ENCODE assay signal across 19 cellular contexts in genomic region chr1:36303650-36304360, GRCh38. TPM values are rescaled to one million over a fixed set of nuclear protein-coding genes. Genes with fewer than 3 reads are reported as not detected.
DNase-seq lines count a peak whose midpoint lies in the region; ATAC-seq and TF ChIP-seq lines count a peak whose summit lies in the region.
"Had no signal": no experiment of that assay in that cellular context is flagged by ENCODE, and none has a peak within 500 bp of the region (broad histone marks: within the 10 kb centered on the region; RNA-seq: fewer than 3 reads in every experiment).

No MANE protein-coding gene starts in this region.

- H3K9me3 ChIP-seq in WERI-Rb-1 (ENCODE audit: severe bottlenecking) (no peaks in the 10 kb centered on the region), PC-3 (ENCODE audit: low read length) (no peaks in the 10 kb centered on the region)
- H3K9me3 ChIP-seq: ascending aorta, SJCRH30, thyroid gland had no signal

- POLR2A ChIA-PET in PC-3 (lab: Charles Lee; ENCODE audit: unreplicated experiment): no interaction called here

- H3K36me3 Mint-ChIP-seq in activated T-cell treated with anti-CD3 and anti-CD28 coated beads, Interleukin-2, amount 50 U/mL, for 4 hours (ENCODE audit: insufficient read depth): peaks cover 32% of the 10 kb centered on the region
- peaks cover 55% of the 10 kb centered on the region for H3K36me3 Mint-ChIP-seq in effector memory CD8-positive, alpha-beta T cell (ENCODE audit: insufficient read depth)
- peaks cover 35 to 58% of the 10 kb centered on the region in 2 donors for H3K36me3 Mint-ChIP-seq in stimulated activated naive B cell treated with anti-CD40 and anti-IgM and Interleukin-4, amounts not matched to agents 10 μg/mL and 1 μg/mL and 100 μg/mL, for 72 hours

- CTCF ChIA-PET in PC-3 (lab: Charles Lee): interaction anchor here (0.6 kb wide), 1 partner anchor 747 kb away, joined by 4 read pairs; the partner anchor contains the start of gene KIAA0319L

- H3K4me3 ChIP-seq in WERI-Rb-1 (ENCODE audit: low read depth, low read length) (no peak overlapping the region), PC-3 (ENCODE audit: low read length) (no peak overlapping the region)
- H3K4me3 ChIP-seq: ascending aorta, SJCRH30, thyroid gland had no signal

- H4K20me1 ChIP-seq in PC-3 (ENCODE audit: low read length): 0 out of 2 replicates have a peak, but pooled peaks cover 4% of the 10 kb centered on the region

- H3K4me1 Mint-ChIP-seq in activated T-cell treated with anti-CD3 and anti-CD28 coated beads, Interleukin-2, amount 50 U/mL, for 4 hours (ENCODE audit: low read depth): peaks cover 52% of the 10 kb centered on the region
- peaks cover 9 to 12% of the 10 kb centered on the region in 2 donors for H3K4me1 Mint-ChIP-seq in effector memory CD8-positive, alpha-beta T cell (ENCODE audit: low read depth in 2 of 2)
- peaks cover 34 to 78% of the 10 kb centered on the region in 2 donors for H3K4me1 Mint-ChIP-seq in stimulated activated naive B cell treated with anti-CD40 and anti-IgM and Interleukin-4, amounts not matched to agents 10 μg/mL and 1 μg/mL and 100 μg/mL, for 72 hours

- no peaks in the 10 kb centered on the region for H3K27me3 Mint-ChIP-seq in activated T-cell treated with anti-CD3 and anti-CD28 coated beads, Interleukin-2, amount 50 U/mL, for 4 hours (ENCODE audit: low read depth)
- H3K27me3 Mint-ChIP-seq in effector memory CD8-positive, alpha-beta T cell: no peaks in the 10 kb centered on the region
- peaks cover 0 to 3% of the 10 kb centered on the region in 2 donors for H3K27me3 Mint-ChIP-seq in stimulated activated naive B cell treated with anti-CD40 and anti-IgM and Interleukin-4, amounts not matched to agents 10 μg/mL and 1 μg/mL and 100 μg/mL, for 72 hours
- H3K27me3 Mint-ChIP-seq: activated CD4-positive, alpha-beta T cell treated with anti-CD3 and anti-CD28 coated beads, Interleukin-2, amount 10 ng/mL, durations not matched to agents 7 days and 5 days; natural killer cell treated with Interleukin-12 subunit alpha and Interleukin-12 subunit beta and Interleukin-15 and Interleukin-18, amount 100 ng/mL, for 72 hours had no signal

- H3K9ac ChIP-seq in PC-3 (ENCODE audit: low read length): no peak overlapping the region

- peaks cover 11% of the 10 kb centered on the region for H3F3A ChIP-seq in PC-3 (ENCODE audit: low read length, unreplicated experiment)

- peak overlapping the region; percentile 50 to 72 for H3K27ac Mint-ChIP-seq in effector memory CD8-positive, alpha-beta T cell
- H3K27ac Mint-ChIP-seq in stimulated activated naive B cell treated with anti-CD40 and anti-IgM and Interleukin-4, amounts not matched to agents 10 μg/mL and 1 μg/mL and 100 μg/mL, for 72 hours: peak overlapping the region; percentile 90
- H3K27ac Mint-ChIP-seq: activated CD4-positive, alpha-beta T cell treated with anti-CD3 and anti-CD28 coated beads, Interleukin-2, amount 10 ng/mL, durations not matched to agents 7 days and 5 days; natural killer cell treated with Interleukin-12 subunit alpha and Interleukin-12 subunit beta and Interleukin-15 and Interleukin-18, amount 100 ng/mL, for 72 hours had no signal

- no peaks in the 10 kb centered on the region for H3K27me3 ChIP-seq in WERI-Rb-1 (ENCODE audit: insufficient read depth, low read depth, severe bottlenecking)
- H3K27me3 ChIP-seq in PC-3 (ENCODE audit: low read length): no peaks in the 10 kb centered on the region
- H3K27me3 ChIP-seq: ascending aorta, SJCRH30, thyroid gland had no signal

- peaks cover 40% of the 10 kb centered on the region for H3K4me1 ChIP-seq in PC-3 (ENCODE audit: insufficient read depth, low read length)
- H3K4me1 ChIP-seq: SJCRH30 had no signal

- H3K36me3 ChIP-seq in WERI-Rb-1 (peaks cover 53% of the 10 kb centered on the region), PC-3 (ENCODE audit: low read depth, low read length) (peaks cover 30% of the 10 kb centered on the region)

- no peak overlapping the region for H3K4me2 ChIP-seq in PC-3 (ENCODE audit: low read length)

- peaks cover 28% of the 10 kb centered on the region for H3K79me2 ChIP-seq in PC-3 (ENCODE audit: low read length)

- intact Hi-C loops in PC-3 (cut with micrococcal nuclease): no loop called here

- TF ChIP-seq CTCF in WERI-Rb-1 (IDR thresholded peaks at IDR 0.05; ENCODE audit: low read depth, low read length): no peak
- no peak for TF ChIP-seq CTCF in PC-3 (conservative IDR thresholded peaks at IDR 0.05; ENCODE audit: low read depth, low read length)

- H3K4me3 Mint-ChIP-seq in activated T-cell treated with anti-CD3 and anti-CD28 coated beads, Interleukin-2, amount 50 U/mL, for 4 hours: peak overlapping the region; percentile 43
- H3K4me3 Mint-ChIP-seq in effector memory CD8-positive, alpha-beta T cell: peak overlapping the region in 1 of 2 donors; percentile 32
- peak overlapping the region; percentile 63 to 67 for H3K4me3 Mint-ChIP-seq in stimulated activated naive B cell treated with anti-CD40 and anti-IgM and Interleukin-4, amounts not matched to agents 10 μg/mL and 1 μg/mL and 100 μg/mL, for 72 hours
- H3K4me3 Mint-ChIP-seq: activated CD4-positive, alpha-beta T cell treated with anti-CD3 and anti-CD28 coated beads, Interleukin-2, amount 10 ng/mL, durations not matched to agents 7 days and 5 days; natural killer cell treated with Interleukin-12 subunit alpha and Interleukin-12 subunit beta and Interleukin-15 and Interleukin-18, amount 100 ng/mL, for 72 hours had no signal

- H3K27ac ChIP-seq in WERI-Rb-1: peak overlapping the region; percentile 22; the same call in 1 of the 2 replicates
- H3K27ac ChIP-seq in PC-3 (ENCODE audit: low read length): no peak overlapping the region
- H3K27ac ChIP-seq: C4-2B, SJCRH30 had no signal

- no peak for ATAC-seq in activated T-cell treated with anti-CD3 and anti-CD28 coated beads, Interleukin-2, amount 50 U/mL, for 4 hours
- ATAC-seq in effector memory CD8-positive, alpha-beta T cell (replicated peaks): no peak
- ATAC-seq in stimulated activated naive B cell treated with anti-CD40 and anti-IgM and Interleukin-4, amounts not matched to agents 10 μg/mL and 1 μg/mL and 100 μg/mL, for 72 hours (replicated peaks): no peak
- ATAC-seq in GM21515 (IDR thresholded peaks at IDR 0.05; ENCODE audit: unreplicated experiment): no peak
- no peak for ATAC-seq in HG02973 (IDR thresholded peaks at IDR 0.05; ENCODE audit: unreplicated experiment)
- no peak for ATAC-seq in PC-3
- ATAC-seq: natural killer cell treated with Interleukin-12 subunit alpha and Interleukin-12 subunit beta and Interleukin-15 and Interleukin-18, amount 100 ng/mL, for 72 hours had no signal

- no peak for DNase-seq in activated T-cell treated with anti-CD3 and anti-CD28 coated beads, Interleukin-2, amount 50 U/mL, for 4 hours
- no peak for DNase-seq in activated T-cell treated with anti-CD3 and anti-CD28 coated beads, Interleukin-2, amount 50 U/mL, for 1 hour
- DNase-seq in WERI-Rb-1 (peak; percentile 75), PC-3 (no peak)
- DNase-seq in effector memory CD8-positive, alpha-beta T cell: no peak
- DNase-seq in stimulated activated naive B cell treated with anti-CD40 and anti-IgM and Interleukin-4, amounts not matched to agents 10 μg/mL and 1 μg/mL and 100 μg/mL, for 72 hours: no peak
- DNase-seq: activated CD4-positive, alpha-beta T cell treated with anti-CD3 and anti-CD28 coated beads, Interleukin-2, amount 10 ng/mL, durations not matched to agents 7 days and 5 days; mesenchymal stem cell; NCI-H1092 treated with DMSO at 0.1 percent for 48 hours; NCI-H2107; NCI-H526; SJCRH30; T1000; thyroid gland had no signal

- no TSS peak for BruUV-seq in PC-3 (replicated peaks; lab: Mats Ljungman, UMichigan)

- H2AFZ ChIP-seq in PC-3 (ENCODE audit: low read length): no peak overlapping the region

- H3K9me2 ChIP-seq in PC-3 (replicated peaks; ENCODE audit: low read length): no peaks in the 10 kb centered on the region

- no peaks in the 10 kb centered on the region for H3K9me3 Mint-ChIP-seq in activated T-cell treated with anti-CD3 and anti-CD28 coated beads, Interleukin-2, amount 50 U/mL, for 4 hours
- H3K9me3 Mint-ChIP-seq in effector memory CD8-positive, alpha-beta T cell: no peaks in the 10 kb centered on the region
- no peaks in the 10 kb centered on the region for H3K9me3 Mint-ChIP-seq in stimulated activated naive B cell treated with anti-CD40 and anti-IgM and Interleukin-4, amounts not matched to agents 10 μg/mL and 1 μg/mL and 100 μg/mL, for 72 hours
- H3K9me3 Mint-ChIP-seq: activated CD4-positive, alpha-beta T cell treated with anti-CD3 and anti-CD28 coated beads, Interleukin-2, amount 10 ng/mL, durations not matched to agents 7 days and 5 days; natural killer cell treated with Interleukin-12 subunit alpha and Interleukin-12 subunit beta and Interleukin-15 and Interleukin-18, amount 100 ng/mL, for 72 hours had no signal

RNA-seq across cellular contexts. Expression of gene SH3D21, which starts 2.4 kb away (rescaled TPM):
- 1 to 10 TPM; 1.7 to 5.6 (median 2.3) TPM for total RNA-seq in activated T-cell treated with anti-CD3 and anti-CD28 coated beads, Interleukin-2, amount 50 U/mL, for 4 hours
- total RNA-seq in PC-3 (2014; rRNA removed): 11.3 and 16.4 TPM in 2 replicates

RNA-seq across cellular contexts. Expression of gene EVA1B, which starts 19.6 kb away (rescaled TPM):
- total RNA-seq in activated T-cell treated with anti-CD3 and anti-CD28 coated beads, Interleukin-2, amount 50 U/mL, for 4 hours: 1 to 10 TPM; 2.2 to 5.5 (median 4.5) TPM
- total RNA-seq in PC-3 (2014; rRNA removed): 89.1 and 104 TPM in 2 replicates

Comparison
In these comparisons a context has a peak if more than half of its experiments do, and no peak if none do; other contexts are left out.
1. RNA of gene EVA1B, which starts 19.6 kb away (total RNA-seq): 89.1 to 104 TPM in PC-3; 2.2 to 5.5 TPM in activated T-cell treated with anti-CD3 and anti-CD28 coated beads, Interleukin-2, amount 50 U/mL, for 4 hours; every median in the first group is over 10 times any median in the second.